In genomic region chr3:142450192-142450591, GRCh38 we compare ENCODE assay signal across 18 cellular contexts. TPM values are rescaled to one million over a fixed set of nuclear protein-coding genes. Genes with fewer than 3 reads are reported as not detected.
DNase-seq lines count a peak whose midpoint lies in the region; ATAC-seq, FAIRE-seq and TF ChIP-seq lines count a peak whose summit lies in the region.
"Had no signal": no experiment of that assay in that cellular context is flagged by ENCODE, and none has a peak within 500 bp of the region (broad histone marks: within the 10 kb centered on the region; RNA-seq: fewer than 3 reads in every experiment).

No MANE protein-coding gene starts in this region.

- peaks cover 17% of the 10 kb centered on the region for H3K4me1 ChIP-seq in cardiac muscle cell (ENCODE audit: low read depth)
- peaks cover 0 to 27% (median 17%) of the 10 kb centered on the region in 9 donors for H3K4me1 ChIP-seq in heart right ventricle
- H3K4me1 ChIP-seq in stomach smooth muscle (ENCODE audit: control insufficient read depth, insufficient read depth, low read length) = no peaks in the 10 kb centered on the region
- H3K4me1 ChIP-seq in small intestine (ENCODE audit: control insufficient read depth in 2 of 2, insufficient read depth in 1 of 2, low read depth in 1 of 2, low read length in 1 of 2) = no peaks in the 10 kb centered on the region

- peaks cover 14% of the 10 kb centered on the region for H3K4me1 Mint-ChIP-seq in activated T-helper 17 cell treated with anti-CD3 and anti-CD28 coated beads, Interleukin-2, amount 50 U/mL, for 72 hours

- peaks cover 73% of the 10 kb centered on the region for H3K36me3 Mint-ChIP-seq in activated T-helper 17 cell treated with anti-CD3 and anti-CD28 coated beads, Interleukin-2, amount 50 U/mL, for 72 hours (ENCODE audit: low read depth)

- DNase-seq in cardiac muscle cell (ENCODE audit: low read depth in 1 of 2, low spot score in 1 of 2) (no peak), heart right ventricle (no peak), H54 (ENCODE audit: insufficient read length, low spot score) (no peak), small intestine (no peak), substantia nigra (lab: John Stamatoyannopoulos, UW) (no peak)
- DNase-seq: C1 segment of cervical spinal cord; CD4-positive, alpha-beta memory T cell; DND-41; GDM1; GM23248; H7 had no signal

- H3K27ac Mint-ChIP-seq in activated T-helper 17 cell treated with anti-CD3 and anti-CD28 coated beads, Interleukin-2, amount 50 U/mL, for 72 hours = peak overlapping the region; percentile 26
- H3K27ac Mint-ChIP-seq: B cell had no signal

- ATAC-seq in heart right ventricle (no peak), GM18511 (IDR thresholded peaks at IDR 0.05; ENCODE audit: unreplicated experiment) (no peak)
- ATAC-seq in activated T-helper 17 cell treated with anti-CD3 and anti-CD28 coated beads, Interleukin-2, amount 50 U/mL, for 72 hours (replicated peaks) = no peak

- FAIRE-seq in H54 (lab: Jason Lieb, UNC) (peak; percentile 69), small intestine (lab: Jason Lieb, UNC) (no peak)
- FAIRE-seq: GM12892, GM19239 had no signal

- TF ChIP-seq POLR2A in H54 (IDR thresholded peaks at IDR 0.05; ENCODE audit: low read depth, low read length) = no peak

- no peak overlapping the region for H3K4me3 Mint-ChIP-seq in activated T-helper 17 cell treated with anti-CD3 and anti-CD28 coated beads, Interleukin-2, amount 50 U/mL, for 72 hours
- H3K4me3 Mint-ChIP-seq: B cell; CD4-positive, alpha-beta memory T cell had no signal

- TF ChIP-seq CTCF in cardiac muscle cell (IDR thresholded peaks at IDR 0.05; ENCODE audit: low read depth, low read length) (no peak), heart right ventricle (IDR thresholded peaks at IDR 0.05) (no peak)

- H3K27me3 ChIP-seq in cardiac muscle cell = no peaks in the 10 kb centered on the region
- H3K27me3 ChIP-seq in heart right ventricle = no peaks in the 10 kb centered on the region
- no peaks in the 10 kb centered on the region for H3K27me3 ChIP-seq in stomach smooth muscle (ENCODE audit: control insufficient read depth in 1 of 2, insufficient read depth in 2 of 2, low read length in 2 of 2)
- H3K27me3 ChIP-seq in small intestine (ENCODE audit: control insufficient read depth in 2 of 2, insufficient read depth in 2 of 2, low read length in 2 of 2) = no peaks in the 10 kb centered on the region

- no peak overlapping the region for H3K4me3 ChIP-seq in cardiac muscle cell
- H3K4me3 ChIP-seq in heart right ventricle = no peak overlapping the region
- H3K4me3 ChIP-seq in stomach smooth muscle (ENCODE audit: low read length in 2 of 2) = no peak overlapping the region
- no peak overlapping the region for H3K4me3 ChIP-seq in small intestine (ENCODE audit: low read depth in 1 of 2, low read length in 2 of 2)
- H3K4me3 ChIP-seq: GM23248 had no signal

- no peaks in the 10 kb centered on the region for H3K9me3 Mint-ChIP-seq in activated T-helper 17 cell treated with anti-CD3 and anti-CD28 coated beads, Interleukin-2, amount 50 U/mL, for 72 hours
- H3K9me3 Mint-ChIP-seq: CD4-positive, alpha-beta memory T cell had no signal

- H3K9ac ChIP-seq in stomach smooth muscle (ENCODE audit: low read length in 2 of 2) = no peak overlapping the region
- H3K9ac ChIP-seq: GM23248 had no signal

- intact Hi-C loops in heart right ventricle (cut with DNase I) = no loop called here

- H3K27me3 Mint-ChIP-seq in activated T-helper 17 cell treated with anti-CD3 and anti-CD28 coated beads, Interleukin-2, amount 50 U/mL, for 72 hours = no peaks in the 10 kb centered on the region
- H3K27me3 Mint-ChIP-seq: B cell; CD4-positive, alpha-beta memory T cell had no signal

- 67 to 74% methylated on average over 3 of the region's 3 CpGs for WGBS in heart right ventricle, 2 donors
- 90 to 93% (median 91%) methylated on average over 3 of the region's 3 CpGs for WGBS in small intestine, 3 donors

- H3K27ac ChIP-seq in cardiac muscle cell (peak overlapping the region; percentile 36), heart right ventricle (no peak overlapping the region), stomach smooth muscle (ENCODE audit: low read length) (peak overlapping the region; percentile 2), small intestine (ENCODE audit: low read depth in 1 of 2, low read length in 1 of 2) (no peak overlapping the region), substantia nigra (ENCODE audit: low read depth, low read length, poor library complexity, severe bottlenecking) (no peak overlapping the region)
- H3K27ac ChIP-seq: GM23248, HL-60 had no signal

- no peaks in the 10 kb centered on the region for H3K36me3 ChIP-seq in cardiac muscle cell
- H3K36me3 ChIP-seq in heart right ventricle = peaks cover 0 to 49% (median 5%) of the 10 kb centered on the region in 9 donors
- H3K36me3 ChIP-seq in stomach smooth muscle (ENCODE audit: control insufficient read depth in 2 of 2, insufficient read depth in 2 of 2, low read length in 2 of 2) = peaks cover 0 to 5% of the 10 kb centered on the region in 2 donors
- peaks cover 0 to 5% of the 10 kb centered on the region in 2 donors for H3K36me3 ChIP-seq in small intestine (ENCODE audit: control insufficient read depth in 2 of 2, insufficient read depth in 2 of 2, low read length in 2 of 2)

- H3K9me3 ChIP-seq in cardiac muscle cell (ENCODE audit: low read depth) = no peaks in the 10 kb centered on the region
- H3K9me3 ChIP-seq in heart right ventricle = no peaks in the 10 kb centered on the region
- no peaks in the 10 kb centered on the region for H3K9me3 ChIP-seq in stomach smooth muscle (ENCODE audit: control insufficient read depth in 2 of 2, low read length in 2 of 2)
- H3K9me3 ChIP-seq in small intestine (ENCODE audit: control insufficient read depth, low read depth) = no peaks in the 10 kb centered on the region

RNA-seq across cellular contexts. Expression of gene XRN1, which starts 2.4 kb away (rescaled TPM):
- total RNA-seq in cardiac muscle cell = 9.8 and 32.8 TPM in 2 replicates
- polyA plus RNA-seq in cardiac muscle cell = 8.0 and 13.4 TPM in 2 replicates
- 10 to 100 TPM; 15.0 to 33.4 (median 21.2) TPM for total RNA-seq in heart right ventricle
- polyA plus RNA-seq in heart right ventricle = 1 to 10 TPM; 2.1 to 5.0 TPM
- 10 to 100 TPM; 51.4 to 94.3 TPM for total RNA-seq in activated T-helper 17 cell treated with anti-CD3 and anti-CD28 coated beads, Interleukin-2, amount 50 U/mL, for 72 hours
- 10 to 100 TPM in 1 of 3 donors, 1 to 10 TPM in 2; 4.8 to 11.0 (median 7.3) TPM for polyA plus RNA-seq in small intestine

Comparison
In these comparisons a context has a peak if more than half of its experiments do, and no peak if none do; other contexts are left out.
1. H3K27ac ChIP-seq: peak in cardiac muscle cell (single experiment) and stomach smooth muscle (single experiment); none in heart right ventricle (0 of 10), small intestine (0 of 2) and substantia nigra (single experiment).